ENCODE assay signal across 15 cellular contexts in the genomic region with DNA sequence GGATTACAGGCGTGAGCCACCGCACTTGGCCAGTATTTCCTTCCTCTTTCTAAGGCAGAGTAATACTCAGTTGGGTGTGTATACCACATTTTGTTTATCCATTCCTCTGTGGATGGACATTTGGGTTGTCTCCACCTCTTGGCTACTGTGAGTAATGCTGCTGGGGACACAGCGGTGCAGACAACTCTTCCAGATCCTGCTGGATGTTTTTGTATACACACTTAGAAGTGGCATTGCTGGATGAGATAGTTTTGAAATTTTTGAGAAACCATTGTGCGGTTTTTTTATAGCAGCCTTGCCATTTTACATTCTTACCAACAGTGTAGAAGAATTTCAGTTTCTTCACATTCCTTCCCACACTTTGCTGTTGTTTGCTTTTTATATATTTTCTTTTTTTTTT. TPM values are rescaled to one million over a fixed set of nuclear protein-coding genes. Genes with fewer than 3 reads are reported as not detected.
A peak's percentile ranks its signal among the peaks of the same experiment; 100 is the strongest.
DNase-seq lines count a peak whose midpoint lies in the region; ATAC-seq and TF ChIP-seq lines count a peak whose summit lies in the region.
"Had no signal": no experiment of that assay in that cellular context is flagged by ENCODE, and none has a peak within 500 bp of the region (broad histone marks: within the 10 kb centered on the region; RNA-seq: fewer than 3 reads in every experiment).

No MANE protein-coding gene starts in this region.

- no peaks in the 10 kb centered on the region for H3K27me3 ChIP-seq in foreskin keratinocyte
- H3K27me3 ChIP-seq: breast epithelium, tibial artery had no signal

- no peak for TF ChIP-seq CTCF in foreskin keratinocyte (conservative IDR thresholded peaks at IDR 0.05)

- H3K36me3 ChIP-seq in KOPT-K1 (ENCODE audit: insufficient read depth, low read length): peaks cover 100% of the 10 kb centered on the region
- H3K36me3 ChIP-seq: breast epithelium, tibial artery had no signal

- H3K4me3 Mint-ChIP-seq in T-helper 1 cell treated with Interleukin-12 subunit alpha and Interleukin-12 subunit beta and Interleukin-4 antibody, amounts not matched to agents 30 μg/mL and 1 μg/mL, for 36 hours: peak overlapping the region; percentile 40
- no peak overlapping the region for H3K4me3 Mint-ChIP-seq in activated CD8-positive, alpha-beta T cell treated with anti-CD3 and anti-CD28 coated beads, Interleukin-2, amount 10 ng/mL, durations not matched to agents 7 days and 5 days

- H3K36me3 Mint-ChIP-seq in T-helper 1 cell treated with Interleukin-12 subunit alpha and Interleukin-12 subunit beta and Interleukin-4 antibody, amounts not matched to agents 30 μg/mL and 1 μg/mL, for 36 hours (ENCODE audit: low read depth): peaks cover 75% of the 10 kb centered on the region
- peaks cover 84% of the 10 kb centered on the region for H3K36me3 Mint-ChIP-seq in activated CD8-positive, alpha-beta T cell treated with anti-CD3 and anti-CD28 coated beads, Interleukin-2, amount 10 ng/mL, durations not matched to agents 7 days and 5 days (ENCODE audit: low read depth)

- peaks cover 63% of the 10 kb centered on the region for H3K4me1 Mint-ChIP-seq in T-helper 1 cell treated with Interleukin-12 subunit alpha and Interleukin-12 subunit beta and Interleukin-4 antibody, amounts not matched to agents 30 μg/mL and 1 μg/mL, for 36 hours (ENCODE audit: low read depth)
- H3K4me1 Mint-ChIP-seq in activated CD8-positive, alpha-beta T cell treated with anti-CD3 and anti-CD28 coated beads, Interleukin-2, amount 10 ng/mL, durations not matched to agents 7 days and 5 days (ENCODE audit: low read depth): peaks cover 77% of the 10 kb centered on the region

- H3K9me3 Mint-ChIP-seq in T-helper 1 cell treated with Interleukin-12 subunit alpha and Interleukin-12 subunit beta and Interleukin-4 antibody, amounts not matched to agents 30 μg/mL and 1 μg/mL, for 36 hours: no peaks in the 10 kb centered on the region
- no peaks in the 10 kb centered on the region for H3K9me3 Mint-ChIP-seq in activated CD8-positive, alpha-beta T cell treated with anti-CD3 and anti-CD28 coated beads, Interleukin-2, amount 10 ng/mL, durations not matched to agents 7 days and 5 days (ENCODE audit: insufficient read depth)

- POLR2A ChIA-PET in activated CD8-positive, alpha-beta T cell treated with anti-CD3 and anti-CD28 coated beads, Interleukin-2, amount 10 ng/mL, durations not matched to agents 7 days and 5 days (lab: Charles Lee): no interaction called here
- POLR2A ChIA-PET in HEK293T (lab: Yijun Ruan, JAX): no interaction called here

- H3K27ac ChIP-seq in KOPT-K1 (ENCODE audit: low read depth, low read length, poor library complexity, severe bottlenecking) (peak overlapping the region; percentile 45), foreskin keratinocyte (no peak overlapping the region)
- H3K27ac ChIP-seq: breast epithelium, lower lobe of right lung, tibial artery had no signal

- H3K4me1 ChIP-seq in foreskin keratinocyte: peaks cover 22% of the 10 kb centered on the region
- H3K4me1 ChIP-seq: breast epithelium, lower lobe of right lung, tibial artery had no signal

- DNase-seq in T-helper 1 cell (no peak), foreskin keratinocyte (peak in 1 of 2 donors; percentile 10), activated gamma-delta T cell (lab: John Stamatoyannopoulos, UW) (no peak), anterior cingulate cortex (lab: John Stamatoyannopoulos, UW) (no peak), HEK293T (ENCODE audit: extremely low spot score) (no peak)
- no peak for DNase-seq in activated CD8-positive, alpha-beta T cell treated with anti-CD3 and anti-CD28 coated beads, Interleukin-2, amount 10 ng/mL, durations not matched to agents 7 days and 5 days
- DNase-seq: lower lobe of right lung, NCI-H345, occipital lobe, tibial artery had no signal

- H3K9me3 ChIP-seq in KOPT-K1 (ENCODE audit: insufficient read depth, low read length, poor library complexity, severe bottlenecking): no peaks in the 10 kb centered on the region
- H3K9me3 ChIP-seq: breast epithelium, lower lobe of right lung, tibial artery had no signal

- no peaks in the 10 kb centered on the region for H3K27me3 Mint-ChIP-seq in T-helper 1 cell treated with Interleukin-12 subunit alpha and Interleukin-12 subunit beta and Interleukin-4 antibody, amounts not matched to agents 30 μg/mL and 1 μg/mL, for 36 hours (ENCODE audit: low read depth)
- H3K27me3 Mint-ChIP-seq in activated CD8-positive, alpha-beta T cell treated with anti-CD3 and anti-CD28 coated beads, Interleukin-2, amount 10 ng/mL, durations not matched to agents 7 days and 5 days (ENCODE audit: low read depth): no peaks in the 10 kb centered on the region

- H3K27ac Mint-ChIP-seq in T-helper 1 cell treated with Interleukin-12 subunit alpha and Interleukin-12 subunit beta and Interleukin-4 antibody, amounts not matched to agents 30 μg/mL and 1 μg/mL, for 36 hours: peak overlapping the region; percentile 76
- peak overlapping the region; percentile 77 for H3K27ac Mint-ChIP-seq in activated CD8-positive, alpha-beta T cell treated with anti-CD3 and anti-CD28 coated beads, Interleukin-2, amount 10 ng/mL, durations not matched to agents 7 days and 5 days

- no peak for ATAC-seq in activated CD8-positive, alpha-beta T cell treated with anti-CD3 and anti-CD28 coated beads, Interleukin-2, amount 10 ng/mL, durations not matched to agents 7 days and 5 days
- ATAC-seq in foreskin keratinocyte: peak; percentile 67
- ATAC-seq: lower lobe of right lung, Panc1 had no signal

- CTCF ChIA-PET in activated CD8-positive, alpha-beta T cell treated with anti-CD3 and anti-CD28 coated beads, Interleukin-2, amount 10 ng/mL, durations not matched to agents 7 days and 5 days (lab: Charles Lee): no interaction called here
- CTCF ChIA-PET in HEK293T (lab: Yijun Ruan, JAX): no interaction called here

TF ChIP-seq in HEK293T, 16 proteins besides CTCF, POLR2A, EP300 and RAD21:
- TF ChIP-seq FOXK2 (IDR thresholded peaks at IDR 0.05): no peak
- TF ChIP-seq TARDBP (IDR thresholded peaks at IDR 0.05): no peak
- no peak for TF ChIP-seq SP1 (IDR thresholded peaks at IDR 0.05)
- TF ChIP-seq SUZ12 (IDR thresholded peaks at IDR 0.05): no peak
- TF ChIP-seq L3MBTL2 (conservative IDR thresholded peaks at IDR 0.05): no peak
- TF ChIP-seq FOXA1 (IDR thresholded peaks at IDR 0.05): no peak
- TF ChIP-seq CTBP1 (IDR thresholded peaks at IDR 0.05; ENCODE audit: borderline replicate concordance): no peak
- no peak for TF ChIP-seq LEF1 (IDR thresholded peaks at IDR 0.05; ENCODE audit: borderline replicate concordance)
- no peak for TF ChIP-seq BHLHE40 (IDR thresholded peaks at IDR 0.05; ENCODE audit: borderline replicate concordance)
- TF ChIP-seq, protein P1, sequence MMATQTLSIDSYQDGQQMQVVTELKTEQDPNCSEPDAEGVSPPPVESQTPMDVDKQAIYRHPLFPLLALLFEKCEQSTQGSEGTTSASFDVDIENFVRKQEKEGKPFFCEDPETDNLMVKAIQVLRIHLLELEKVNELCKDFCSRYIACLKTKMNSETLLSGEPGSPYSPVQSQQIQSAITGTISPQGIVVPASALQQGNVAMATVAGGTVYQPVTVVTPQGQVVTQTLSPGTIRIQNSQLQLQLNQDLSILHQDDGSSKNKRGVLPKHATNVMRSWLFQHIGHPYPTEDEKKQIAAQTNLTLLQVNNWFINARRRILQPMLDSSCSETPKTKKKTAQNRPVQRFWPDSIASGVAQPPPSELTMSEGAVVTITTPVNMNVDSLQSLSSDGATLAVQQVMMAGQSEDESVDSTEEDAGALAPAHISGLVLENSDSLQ (IDR thresholded peaks at IDR 0.05): no peak

RNA-seq across cellular contexts. Expression of gene RPS4Y1, which starts 16.3 kb away (rescaled TPM):
- 100 to 1,000 TPM; 270 to 275 TPM for total RNA-seq in activated CD8-positive, alpha-beta T cell treated with anti-CD3 and anti-CD28 coated beads, Interleukin-2, amount 10 ng/mL, durations not matched to agents 7 days and 5 days
- 362 and 408 TPM in 2 replicates for total RNA-seq in foreskin keratinocyte
- 555 and 624 TPM in 2 replicates for polyA plus RNA-seq in foreskin keratinocyte
- total RNA-seq: A673, occipital lobe had no signal
